Comparison of ENCODE assay signal across 12 cellular contexts in genomic region chr7:151025924-151026671, GRCh38. TPM values are rescaled to one million over a fixed set of nuclear protein-coding genes. Genes with fewer than 3 reads are reported as not detected.
DNase-seq lines count a peak whose midpoint lies in the region; ATAC-seq, FAIRE-seq and TF ChIP-seq lines count a peak whose summit lies in the region.
"Had no signal": no experiment of that assay in that cellular context is flagged by ENCODE, and none has a peak within 500 bp of the region (broad histone marks: within the 10 kb centered on the region; RNA-seq: fewer than 3 reads in every experiment).

No MANE protein-coding gene starts in this region.

- ATAC-seq in CD4-positive, alpha-beta T cell (ENCODE audit: poor library complexity) = no peak
- no peak for ATAC-seq in activated naive CD4-positive, alpha-beta T cell treated with anti-CD3 and anti-CD28 coated beads, Interleukin-2, amount 50 U/mL, for 72 hours

- H3K4me3 Mint-ChIP-seq in CD4-positive, alpha-beta T cell = peak overlapping the region; percentile 38

- H3K9me3 Mint-ChIP-seq in CD4-positive, alpha-beta T cell = no peaks in the 10 kb centered on the region
- no peaks in the 10 kb centered on the region for H3K9me3 Mint-ChIP-seq in activated naive CD4-positive, alpha-beta T cell treated with anti-CD3 and anti-CD28 coated beads, Interleukin-2, amount 50 U/mL, for 72 hours

- H3K9me3 ChIP-seq in CD4-positive, alpha-beta T cell (ENCODE audit: control insufficient read depth, low read length) = no peaks in the 10 kb centered on the region

- intact Hi-C loops in CD4-positive, alpha-beta T cell (cut with DNase I, micrococcal nuclease) = no loop called here

- no peak overlapping the region for H3K27ac ChIP-seq in CD4-positive, alpha-beta T cell (ENCODE audit: low read depth, low read length)

- POLR2A ChIA-PET in CD4-positive, alpha-beta T cell (lab: Charles Lee) = interaction anchor here (1.1 kb wide), 1 partner anchor 12 kb away, joined by 3 read pairs; no protein-coding TSS in a partner anchor
- POLR2A ChIA-PET in HEK293T (lab: Yijun Ruan, JAX) = interaction anchor here (2.0 kb wide), 1 partner anchor 55 kb away, joined by 4 read pairs; the partner anchor contains the start of gene FASTK

- FAIRE-seq in GM12891 (lab: Jason Lieb, UNC) = no peak

- H3K27ac Mint-ChIP-seq in CD4-positive, alpha-beta T cell = peak overlapping the region; percentile 98
- peak overlapping the region in 1 of 2 donors; percentile 54 for H3K27ac Mint-ChIP-seq in activated naive CD4-positive, alpha-beta T cell treated with anti-CD3 and anti-CD28 coated beads, Interleukin-2, amount 50 U/mL, for 72 hours

- peaks cover 38% of the 10 kb centered on the region for H3K4me1 Mint-ChIP-seq in CD4-positive, alpha-beta T cell (ENCODE audit: low read depth)

- no peak for DNase-seq in CD4-positive, alpha-beta T cell
- DNase-seq in HS-5 (ENCODE audit: low read depth) (peak; percentile 41), amniotic epithelial cell (ENCODE audit: low read depth) (peak; percentile 43), kidney tubule cell (ENCODE audit: low spot score) (peak; percentile 84), GM12891 (ENCODE audit: insufficient read length, low spot score) (no peak), NCI-H1105 treated with DMSO at 0.1 percent for 48 hours (lab: John Stamatoyannopoulos, UW) (no peak), HEK293T (ENCODE audit: extremely low spot score) (no peak)
- no peak for DNase-seq in activated naive CD4-positive, alpha-beta T cell treated with anti-CD3 and anti-CD28 coated beads, Interleukin-2, amount 50 U/mL, for 72 hours (ENCODE audit: low spot score in 2 of 2)
- DNase-seq: stimulated activated CD4-positive, alpha-beta T cell treated with anti-CD3 and anti-CD28 coated beads, Interleukin-2, amount 100 ng/mL, for 24 hours; stimulated activated naive CD4-positive, alpha-beta T cell had no signal

- no peak for TF ChIP-seq POLR2A in GM12891 (IDR thresholded peaks at IDR 0.05; ENCODE audit: low read depth, low read length)

- H3K27me3 ChIP-seq in CD4-positive, alpha-beta T cell (ENCODE audit: control insufficient read depth, insufficient read depth, low read length) = no peaks in the 10 kb centered on the region

- H3K36me3 Mint-ChIP-seq in CD4-positive, alpha-beta T cell (ENCODE audit: low read depth) = peaks cover 16% of the 10 kb centered on the region
- H3K36me3 Mint-ChIP-seq in activated naive CD4-positive, alpha-beta T cell treated with anti-CD3 and anti-CD28 coated beads, Interleukin-2, amount 50 U/mL, for 72 hours = peaks cover 6 to 7% of the 10 kb centered on the region in 2 donors

- no peaks in the 10 kb centered on the region for H3K27me3 Mint-ChIP-seq in CD4-positive, alpha-beta T cell

- CTCF ChIA-PET in CD4-positive, alpha-beta T cell (lab: Charles Lee) = interaction anchor here (0.9 to 4.0 kb wide), 2 partner anchors 8 to 63 kb away, joined by 3 to 39 read pairs; no protein-coding TSS in a partner anchor
- CTCF ChIA-PET in HEK293T (lab: Yijun Ruan, JAX) = interaction anchor here (3.7 kb wide), 1 partner anchor 9 kb away, joined by 40 read pairs; no protein-coding TSS in a partner anchor

- no peak for TF ChIP-seq CTCF in CD4-positive, alpha-beta T cell (IDR thresholded peaks at IDR 0.05)

TF ChIP-seq in GM12891, 5 proteins besides CTCF, POLR2A, EP300 and RAD21:
- TF ChIP-seq POLR2AphosphoS5 (IDR thresholded peaks at IDR 0.05; ENCODE audit: low read depth, low read length) = no peak
- no peak for TF ChIP-seq POU2F2 (IDR thresholded peaks at IDR 0.05; ENCODE audit: low read depth, low read length)
- no peak for TF ChIP-seq TAF1 (IDR thresholded peaks at IDR 0.05; ENCODE audit: low read depth, low read length)
- no peak for TF ChIP-seq PAX5 (IDR thresholded peaks at IDR 0.05; ENCODE audit: insufficient read depth, low read length, severe bottlenecking)
- TF ChIP-seq SPI1 (IDR thresholded peaks at IDR 0.05; ENCODE audit: low read depth, low read length) = no peak

TF ChIP-seq in HEK293T, 16 proteins besides CTCF, POLR2A, EP300 and RAD21:
- no peak for TF ChIP-seq CTBP1 (IDR thresholded peaks at IDR 0.05; ENCODE audit: borderline replicate concordance)

RNA-seq across cellular contexts. Expression of gene ATG9B, which starts 1.8 kb away (rescaled TPM):
- 10 to 100 TPM; 16.8 to 17.1 TPM for total RNA-seq in CD4-positive, alpha-beta T cell
- polyA plus RNA-seq in GM12891 (2012; ENCODE audit: low read depth, missing spikeins) = 0.71 TPM
- total RNA-seq in activated naive CD4-positive, alpha-beta T cell treated with anti-CD3 and anti-CD28 coated beads, Interleukin-2, amount 50 U/mL, for 72 hours = 10 to 100 TPM in 1 of 2 donors, 1 to 10 TPM in 1; 1.1 to 14.9 TPM
- total RNA-seq: lung microvascular endothelial cell, posterior vena cava had no signal

RNA-seq across cellular contexts. Expression of gene ABCB8, which starts 2.2 kb away (rescaled TPM):
- 10 to 100 TPM; 57.0 to 62.2 TPM for total RNA-seq in CD4-positive, alpha-beta T cell
- 10.9 TPM for polyA plus RNA-seq in GM12891 (2012; ENCODE audit: low read depth, missing spikeins)
- 10 to 100 TPM; 42.6 to 78.3 TPM for total RNA-seq in activated naive CD4-positive, alpha-beta T cell treated with anti-CD3 and anti-CD28 coated beads, Interleukin-2, amount 50 U/mL, for 72 hours

RNA-seq across cellular contexts. Expression of gene ASIC3, which starts 22.2 kb away (rescaled TPM):
- 10 to 100 TPM; 13.8 to 15.2 TPM for total RNA-seq in CD4-positive, alpha-beta T cell
- 2.7 TPM for polyA plus RNA-seq in GM12891 (2012; ENCODE audit: low read depth, missing spikeins)
- 10 to 100 TPM in 1 of 2 donors, 1 to 10 TPM in 1; 7.6 to 19.7 TPM for total RNA-seq in activated naive CD4-positive, alpha-beta T cell treated with anti-CD3 and anti-CD28 coated beads, Interleukin-2, amount 50 U/mL, for 72 hours

RNA-seq across cellular contexts. Expression of gene CDK5, which starts 31.6 kb away (rescaled TPM):
- total RNA-seq in CD4-positive, alpha-beta T cell = 1 to 10 TPM; 3.1 to 3.5 TPM
- polyA plus RNA-seq in GM12891 (2012; ENCODE audit: low read depth, missing spikeins) = 14.4 TPM
- total RNA-seq in activated naive CD4-positive, alpha-beta T cell treated with anti-CD3 and anti-CD28 coated beads, Interleukin-2, amount 50 U/mL, for 72 hours = 10 to 100 TPM; 13.0 to 19.4 TPM

RNA-seq across cellular contexts. Expression of gene SLC4A2, which starts 33.3 kb away (rescaled TPM):
- 10 to 100 TPM; 27.1 to 31.4 TPM for total RNA-seq in CD4-positive, alpha-beta T cell
- polyA plus RNA-seq in GM12891 (2012; ENCODE audit: low read depth, missing spikeins) = 34.9 TPM
- total RNA-seq in activated naive CD4-positive, alpha-beta T cell treated with anti-CD3 and anti-CD28 coated beads, Interleukin-2, amount 50 U/mL, for 72 hours = 10 to 100 TPM; 48.9 to 99.6 TPM

Comparison
In these comparisons a context has a peak if more than half of its experiments do, and no peak if none do; other contexts are left out.
1. DNase-seq: peak in HS-5 (single experiment), amniotic epithelial cell (single experiment) and kidney tubule cell (single experiment); none in CD4-positive, alpha-beta T cell (0 of 10), GM12891 (single experiment), NCI-H1105 treated with DMSO at 0.1 percent for 48 hours (single experiment), HEK293T (single experiment) and activated naive CD4-positive, alpha-beta T cell treated with anti-CD3 and anti-CD28 coated beads, Interleukin-2, amount 50 U/mL, for 72 hours (0 of 2).